Comparison of ENCODE assay signal across 1 cellular context in the genomic region with DNA sequence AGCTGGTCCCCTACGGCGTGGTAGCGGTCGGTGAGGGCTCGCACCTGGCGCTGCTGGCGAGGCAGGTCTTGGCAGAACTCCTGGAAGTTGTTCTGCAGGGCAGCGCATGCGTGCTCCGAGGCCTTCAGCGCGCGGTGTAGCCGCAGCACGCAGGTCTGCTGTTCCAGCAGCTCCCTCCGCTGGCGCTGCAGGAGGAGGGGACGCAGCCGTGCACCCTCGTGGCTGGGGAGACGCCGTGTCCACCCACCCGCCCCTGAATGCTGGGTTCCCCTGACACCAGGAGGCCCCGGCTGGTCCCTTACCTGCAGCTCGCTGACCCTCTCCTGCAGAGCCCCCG.
TF ChIP-seq lines count a peak whose summit lies in the region.

No MANE protein-coding gene starts in this region.

TF ChIP-seq in HCT116, 20 proteins besides CTCF, POLR2A, EP300 and RAD21 (continued from another document):
- TF ChIP-seq, protein P1, sequence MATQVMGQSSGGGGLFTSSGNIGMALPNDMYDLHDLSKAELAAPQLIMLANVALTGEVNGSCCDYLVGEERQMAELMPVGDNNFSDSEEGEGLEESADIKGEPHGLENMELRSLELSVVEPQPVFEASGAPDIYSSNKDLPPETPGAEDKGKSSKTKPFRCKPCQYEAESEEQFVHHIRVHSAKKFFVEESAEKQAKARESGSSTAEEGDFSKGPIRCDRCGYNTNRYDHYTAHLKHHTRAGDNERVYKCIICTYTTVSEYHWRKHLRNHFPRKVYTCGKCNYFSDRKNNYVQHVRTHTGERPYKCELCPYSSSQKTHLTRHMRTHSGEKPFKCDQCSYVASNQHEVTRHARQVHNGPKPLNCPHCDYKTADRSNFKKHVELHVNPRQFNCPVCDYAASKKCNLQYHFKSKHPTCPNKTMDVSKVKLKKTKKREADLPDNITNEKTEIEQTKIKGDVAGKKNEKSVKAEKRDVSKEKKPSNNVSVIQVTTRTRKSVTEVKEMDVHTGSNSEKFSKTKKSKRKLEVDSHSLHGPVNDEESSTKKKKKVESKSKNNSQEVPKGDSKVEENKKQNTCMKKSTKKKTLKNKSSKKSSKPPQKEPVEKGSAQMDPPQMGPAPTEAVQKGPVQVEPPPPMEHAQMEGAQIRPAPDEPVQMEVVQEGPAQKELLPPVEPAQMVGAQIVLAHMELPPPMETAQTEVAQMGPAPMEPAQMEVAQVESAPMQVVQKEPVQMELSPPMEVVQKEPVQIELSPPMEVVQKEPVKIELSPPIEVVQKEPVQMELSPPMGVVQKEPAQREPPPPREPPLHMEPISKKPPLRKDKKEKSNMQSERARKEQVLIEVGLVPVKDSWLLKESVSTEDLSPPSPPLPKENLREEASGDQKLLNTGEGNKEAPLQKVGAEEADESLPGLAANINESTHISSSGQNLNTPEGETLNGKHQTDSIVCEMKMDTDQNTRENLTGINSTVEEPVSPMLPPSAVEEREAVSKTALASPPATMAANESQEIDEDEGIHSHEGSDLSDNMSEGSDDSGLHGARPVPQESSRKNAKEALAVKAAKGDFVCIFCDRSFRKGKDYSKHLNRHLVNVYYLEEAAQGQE (IDR thresholded peaks at IDR 0.05; ENCODE audit: low read depth), result no peak
- TF ChIP-seq ZNF274 (IDR thresholded peaks at IDR 0.05; ENCODE audit: low read depth, low read length), result no peak
- TF ChIP-seq, protein P2, sequence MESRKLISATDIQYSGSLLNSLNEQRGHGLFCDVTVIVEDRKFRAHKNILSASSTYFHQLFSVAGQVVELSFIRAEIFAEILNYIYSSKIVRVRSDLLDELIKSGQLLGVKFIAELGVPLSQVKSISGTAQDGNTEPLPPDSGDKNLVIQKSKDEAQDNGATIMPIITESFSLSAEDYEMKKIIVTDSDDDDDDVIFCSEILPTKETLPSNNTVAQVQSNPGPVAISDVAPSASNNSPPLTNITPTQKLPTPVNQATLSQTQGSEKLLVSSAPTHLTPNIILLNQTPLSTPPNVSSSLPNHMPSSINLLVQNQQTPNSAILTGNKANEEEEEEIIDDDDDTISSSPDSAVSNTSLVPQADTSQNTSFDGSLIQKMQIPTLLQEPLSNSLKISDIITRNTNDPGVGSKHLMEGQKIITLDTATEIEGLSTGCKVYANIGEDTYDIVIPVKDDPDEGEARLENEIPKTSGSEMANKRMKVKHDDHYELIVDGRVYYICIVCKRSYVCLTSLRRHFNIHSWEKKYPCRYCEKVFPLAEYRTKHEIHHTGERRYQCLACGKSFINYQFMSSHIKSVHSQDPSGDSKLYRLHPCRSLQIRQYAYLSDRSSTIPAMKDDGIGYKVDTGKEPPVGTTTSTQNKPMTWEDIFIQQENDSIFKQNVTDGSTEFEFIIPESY (IDR thresholded peaks at IDR 0.05; ENCODE audit: extremely low read depth, insufficient replicate concordance, low read length), result no peak
- TF ChIP-seq, protein P3, sequence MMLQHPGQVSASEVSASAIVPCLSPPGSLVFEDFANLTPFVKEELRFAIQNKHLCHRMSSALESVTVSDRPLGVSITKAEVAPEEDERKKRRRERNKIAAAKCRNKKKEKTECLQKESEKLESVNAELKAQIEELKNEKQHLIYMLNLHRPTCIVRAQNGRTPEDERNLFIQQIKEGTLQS (IDR thresholded peaks at IDR 0.05), result no peak
- TF ChIP-seq EZH2 (IDR thresholded peaks at IDR 0.05), result no peak
